ENCODE assay signal across 25 cellular contexts in the genomic region with DNA sequence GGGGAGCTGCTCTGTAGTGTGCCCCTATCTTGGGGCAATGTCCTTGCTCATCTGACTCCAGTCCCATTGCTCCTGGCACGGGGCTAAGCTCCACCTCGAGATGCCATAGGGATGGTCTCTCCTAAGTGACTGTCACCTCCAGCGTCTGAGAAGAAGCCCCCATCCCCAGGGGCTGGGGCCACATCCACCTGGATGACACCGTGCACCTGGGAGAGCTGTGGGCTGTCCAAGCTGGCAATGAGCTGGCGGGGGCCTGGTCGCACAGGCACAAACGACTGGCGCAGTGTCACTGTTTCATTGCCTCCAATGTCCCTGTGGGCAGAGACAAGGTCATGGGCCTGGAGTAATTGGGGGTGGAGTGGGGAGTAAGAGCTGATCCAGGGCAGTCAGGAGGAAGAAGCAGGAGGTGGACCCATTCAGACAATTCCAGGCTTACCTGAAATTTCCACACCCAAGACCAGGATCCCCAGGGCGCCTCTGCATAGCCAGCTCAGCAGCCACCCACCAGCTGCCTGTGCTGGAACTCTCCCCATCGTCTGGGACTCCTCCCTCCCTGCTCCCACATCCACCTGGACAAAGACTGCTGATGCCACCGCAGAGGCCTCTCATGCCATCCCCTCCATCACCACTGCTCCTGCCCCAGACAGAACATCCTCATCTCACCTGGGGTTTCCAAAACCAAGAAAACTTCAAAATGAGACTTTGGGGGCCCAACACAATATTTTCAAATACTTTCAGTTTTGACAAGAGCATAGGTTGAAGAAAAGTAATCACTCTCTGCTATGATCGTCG. TPM values are rescaled to one million over a fixed set of nuclear protein-coding genes. Genes with fewer than 3 reads are reported as not detected.
DNase-seq lines count a peak whose midpoint lies in the region; ATAC-seq lines count a peak whose summit lies in the region.
"Had no signal": no experiment of that assay in that cellular context is flagged by ENCODE, and none has a peak within 500 bp of the region (broad histone marks: within the 10 kb centered on the region; RNA-seq: fewer than 3 reads in every experiment).

No MANE protein-coding gene starts in this region.

- no peaks in the 10 kb centered on the region for H3K27me3 Mint-ChIP-seq in activated CD4-positive, alpha-beta T cell treated with anti-CD3 and anti-CD28 coated beads, Interleukin-2, amount 10 ng/mL, durations not matched to agents 24 days and 14 days
- H3K27me3 Mint-ChIP-seq in effector memory CD8-positive, alpha-beta T cell = no peaks in the 10 kb centered on the region
- no peaks in the 10 kb centered on the region for H3K27me3 Mint-ChIP-seq in stimulated activated naive B cell treated with anti-CD40 and anti-IgM and Interleukin-4, amounts not matched to agents 10 μg/mL and 1 μg/mL and 100 μg/mL, for 72 hours
- H3K27me3 Mint-ChIP-seq: activated T-cell treated with anti-CD3 and anti-CD28 coated beads, Interleukin-2, amount 50 U/mL, for 24 hours; CD8-positive, alpha-beta memory T cell; stimulated activated naive CD8-positive, alpha-beta T cell treated with anti-CD3 and anti-CD28 coated beads, Interleukin-15, Interleukin-2, amounts not matched to agents 100 ng/mL and 50 ng/mL, for 24 hours had no signal

- ATAC-seq in left cardiac atrium (no peak), Right ventricle myocardium inferior (no peak)
- ATAC-seq in effector memory CD8-positive, alpha-beta T cell (replicated peaks) = no peak
- no peak for ATAC-seq in stimulated activated naive B cell treated with anti-CD40 and anti-IgM and Interleukin-4, amounts not matched to agents 10 μg/mL and 1 μg/mL and 100 μg/mL, for 72 hours (replicated peaks)
- ATAC-seq: A549 had no signal

- peak overlapping the region; percentile 85 for H3K27ac Mint-ChIP-seq in activated CD4-positive, alpha-beta T cell treated with anti-CD3 and anti-CD28 coated beads, Interleukin-2, amount 10 ng/mL, durations not matched to agents 24 days and 14 days
- peak overlapping the region; percentile 25 to 39 for H3K27ac Mint-ChIP-seq in effector memory CD8-positive, alpha-beta T cell
- H3K27ac Mint-ChIP-seq in stimulated activated naive B cell treated with anti-CD40 and anti-IgM and Interleukin-4, amounts not matched to agents 10 μg/mL and 1 μg/mL and 100 μg/mL, for 72 hours = peak overlapping the region; percentile 16

- H3K9me3 Mint-ChIP-seq in activated CD4-positive, alpha-beta T cell treated with anti-CD3 and anti-CD28 coated beads, Interleukin-2, amount 10 ng/mL, durations not matched to agents 24 days and 14 days = no peaks in the 10 kb centered on the region
- no peaks in the 10 kb centered on the region for H3K9me3 Mint-ChIP-seq in effector memory CD8-positive, alpha-beta T cell
- no peaks in the 10 kb centered on the region for H3K9me3 Mint-ChIP-seq in stimulated activated naive B cell treated with anti-CD40 and anti-IgM and Interleukin-4, amounts not matched to agents 10 μg/mL and 1 μg/mL and 100 μg/mL, for 72 hours
- H3K9me3 Mint-ChIP-seq: activated T-cell treated with anti-CD3 and anti-CD28 coated beads, Interleukin-2, amount 50 U/mL, for 24 hours; CD8-positive, alpha-beta memory T cell; stimulated activated naive CD8-positive, alpha-beta T cell treated with anti-CD3 and anti-CD28 coated beads, Interleukin-15, Interleukin-2, amounts not matched to agents 100 ng/mL and 50 ng/mL, for 24 hours had no signal

- H3K4me3 Mint-ChIP-seq in activated CD4-positive, alpha-beta T cell treated with anti-CD3 and anti-CD28 coated beads, Interleukin-2, amount 10 ng/mL, durations not matched to agents 24 days and 14 days = peak overlapping the region; percentile 58
- no peak overlapping the region for H3K4me3 Mint-ChIP-seq in effector memory CD8-positive, alpha-beta T cell
- H3K4me3 Mint-ChIP-seq in stimulated activated naive B cell treated with anti-CD40 and anti-IgM and Interleukin-4, amounts not matched to agents 10 μg/mL and 1 μg/mL and 100 μg/mL, for 72 hours = no peak overlapping the region
- H3K4me3 Mint-ChIP-seq: activated T-cell treated with anti-CD3 and anti-CD28 coated beads, Interleukin-2, amount 50 U/mL, for 24 hours; CD8-positive, alpha-beta memory T cell; stimulated activated naive CD8-positive, alpha-beta T cell treated with anti-CD3 and anti-CD28 coated beads, Interleukin-15, Interleukin-2, amounts not matched to agents 100 ng/mL and 50 ng/mL, for 24 hours had no signal

- H3K4me1 Mint-ChIP-seq in activated CD4-positive, alpha-beta T cell treated with anti-CD3 and anti-CD28 coated beads, Interleukin-2, amount 10 ng/mL, durations not matched to agents 24 days and 14 days = peaks cover 46% of the 10 kb centered on the region
- H3K4me1 Mint-ChIP-seq in effector memory CD8-positive, alpha-beta T cell (ENCODE audit: low read depth in 2 of 2) = peaks cover 14 to 21% of the 10 kb centered on the region in 2 donors
- H3K4me1 Mint-ChIP-seq in stimulated activated naive B cell treated with anti-CD40 and anti-IgM and Interleukin-4, amounts not matched to agents 10 μg/mL and 1 μg/mL and 100 μg/mL, for 72 hours = peaks cover 18 to 24% of the 10 kb centered on the region in 2 donors

- no peak for DNase-seq in activated CD4-positive, alpha-beta T cell treated with anti-CD3 and anti-CD28 coated beads, Interleukin-2, amount 10 ng/mL, durations not matched to agents 24 days and 14 days
- no peak for DNase-seq in activated CD4-positive, alpha-beta T cell treated with anti-CD3 and anti-CD28 coated beads for 48 hours
- DNase-seq in left cardiac atrium (peak; percentile 2), Right ventricle myocardium inferior (ENCODE audit: missing footprints) (no peak), T1000 (lab: John Stamatoyannopoulos, UW) (no peak), hepatic stellate cell (ENCODE audit: low spot score) (no peak)
- no peak for DNase-seq in effector memory CD8-positive, alpha-beta T cell
- DNase-seq in stimulated activated naive B cell treated with anti-CD40 and anti-IgM and Interleukin-4, amounts not matched to agents 10 μg/mL and 1 μg/mL and 100 μg/mL, for 72 hours = no peak
- DNase-seq: activated CD4-positive, alpha-beta T cell treated with anti-CD3 and anti-CD28 coated beads, Interleukin-2, amount 50 U/mL, for 48 hours; activated naive CD4-positive, alpha-beta T cell treated with anti-CD3 and anti-CD28 coated beads, Interleukin-2, amount 50 U/mL, for 16 hours; activated T-cell treated with anti-CD3 and anti-CD28 coated beads, Interleukin-2, amount 50 U/mL, for 24 hours; AML-193; DMS153; effector memory CD4-positive, alpha-beta T cell; erythroblast; Kasumi-1; NCI-H1436; NCI-H2081 treated with DMSO at 0.1 percent for 48 hours; NCI-H226; right cardiac atrium; stimulated activated CD4-positive, alpha-beta T cell treated with anti-CD3 and anti-CD28 coated beads, Interleukin-12 subunit alpha, Interleukin-12 subunit beta, amount 100 ng/mL, for 4 hours; stimulated activated CD4-positive, alpha-beta T cell treated with anti-CD3 and anti-CD28 coated beads, Interleukin-4, amount 100 ng/mL, for 4 hours had no signal

- peaks cover 13% of the 10 kb centered on the region for H3K36me3 Mint-ChIP-seq in activated CD4-positive, alpha-beta T cell treated with anti-CD3 and anti-CD28 coated beads, Interleukin-2, amount 10 ng/mL, durations not matched to agents 24 days and 14 days (ENCODE audit: low read depth)
- H3K36me3 Mint-ChIP-seq in effector memory CD8-positive, alpha-beta T cell (ENCODE audit: insufficient read depth) = peaks cover 3% of the 10 kb centered on the region
- peaks cover 12% of the 10 kb centered on the region in 2 donors for H3K36me3 Mint-ChIP-seq in stimulated activated naive B cell treated with anti-CD40 and anti-IgM and Interleukin-4, amounts not matched to agents 10 μg/mL and 1 μg/mL and 100 μg/mL, for 72 hours

- intact Hi-C loops in activated CD4-positive, alpha-beta T cell treated with anti-CD3 and anti-CD28 coated beads, Interleukin-2, amount 10 ng/mL, durations not matched to agents 24 days and 14 days (cut with micrococcal nuclease) = no loop called here
- intact Hi-C loops in left cardiac atrium (cut with DNase I) (loop anchor here in 1 of 2 donors (5.0 kb wide), 1 partner anchor 33 kb away; no protein-coding TSS in a partner anchor), Right ventricle myocardium inferior (cut with DNase I) (no loop called here)

RNA-seq across cellular contexts. Expression of a gene that starts 7.0 kb away (rescaled TPM):
- 87.1 and 93.6 TPM in 2 replicates for total RNA-seq in activated CD4-positive, alpha-beta T cell treated with anti-CD3 and anti-CD28 coated beads, Interleukin-2, amount 10 ng/mL, durations not matched to agents 24 days and 14 days
- total RNA-seq in left cardiac atrium (10 to 100 TPM; 45.3 to 49.2 TPM), Right ventricle myocardium inferior (33.0 TPM)

RNA-seq across cellular contexts. Expression of a gene that starts 13.6 kb away (rescaled TPM):
- total RNA-seq in activated CD4-positive, alpha-beta T cell treated with anti-CD3 and anti-CD28 coated beads, Interleukin-2, amount 10 ng/mL, durations not matched to agents 24 days and 14 days = 5.1 and 6.2 TPM in 2 replicates
- 1 to 10 TPM; 5.5 to 6.4 TPM for total RNA-seq in left cardiac atrium
- total RNA-seq in Right ventricle myocardium inferior = 1.1 TPM

RNA-seq across cellular contexts. Expression of a gene that starts 16.7 kb away (rescaled TPM):
- total RNA-seq in activated CD4-positive, alpha-beta T cell treated with anti-CD3 and anti-CD28 coated beads, Interleukin-2, amount 10 ng/mL, durations not matched to agents 24 days and 14 days = 32.4 and 42.8 TPM in 2 replicates
- total RNA-seq in left cardiac atrium (10 to 100 TPM; 24.1 to 34.1 TPM), Right ventricle myocardium inferior (29.1 TPM)

RNA-seq across cellular contexts. Expression of a gene that starts 17.3 kb away (rescaled TPM):
- 188 and 190 TPM in 2 replicates for total RNA-seq in activated CD4-positive, alpha-beta T cell treated with anti-CD3 and anti-CD28 coated beads, Interleukin-2, amount 10 ng/mL, durations not matched to agents 24 days and 14 days
- 100 to 1,000 TPM; 162 to 186 TPM for total RNA-seq in left cardiac atrium
- 218 TPM for total RNA-seq in Right ventricle myocardium inferior

RNA-seq across cellular contexts. Expression of a gene that starts 22.0 kb away (rescaled TPM):
- 49.6 and 51.1 TPM in 2 replicates for total RNA-seq in activated CD4-positive, alpha-beta T cell treated with anti-CD3 and anti-CD28 coated beads, Interleukin-2, amount 10 ng/mL, durations not matched to agents 24 days and 14 days
- total RNA-seq in left cardiac atrium = 10 to 100 TPM; 16.1 to 18.6 TPM
- 21.5 TPM for total RNA-seq in Right ventricle myocardium inferior

Comparison
In these comparisons a context has a peak if more than half of its experiments do, and no peak if none do; other contexts are left out.
1. H3K27ac Mint-ChIP-seq: peak in every context shown above with its lines; median percentile 85 in activated CD4-positive, alpha-beta T cell treated with anti-CD3 and anti-CD28 coated beads, Interleukin-2, amount 10 ng/mL, durations not matched to agents 24 days and 14 days; 32 in effector memory CD8-positive, alpha-beta T cell; 16 in stimulated activated naive B cell treated with anti-CD40 and anti-IgM and Interleukin-4, amounts not matched to agents 10 μg/mL and 1 μg/mL and 100 μg/mL, for 72 hours.